In genomic region chr2:69835666-69836065, GRCh38 we compare ENCODE assay signal across 1 cellular context.
TF ChIP-seq lines count a peak whose summit lies in the region.

No MANE protein-coding gene starts in this region.

TF ChIP-seq in GM12878, 131 proteins besides CTCF, POLR2A, EP300 and RAD21:
- no peak for TF ChIP-seq GATAD2B (conservative IDR thresholded peaks at IDR 0.05; ENCODE audit: low read depth)
- no peak for TF ChIP-seq NRF1 (conservative IDR thresholded peaks at IDR 0.05; ENCODE audit: low read depth, low read length)
- TF ChIP-seq BMI1 (IDR thresholded peaks at IDR 0.05; ENCODE audit: borderline replicate concordance): no peak
- TF ChIP-seq TCF3 (IDR thresholded peaks at IDR 0.05; ENCODE audit: borderline replicate concordance, insufficient read depth, low read depth, low read length): no peak
- TF ChIP-seq CHD1 (IDR thresholded peaks at IDR 0.05; ENCODE audit: low read depth, low read length): no peak
- no peak for TF ChIP-seq CEBPZ (IDR thresholded peaks at IDR 0.05; ENCODE audit: low read depth, low read length)
- TF ChIP-seq JUND (IDR thresholded peaks at IDR 0.05; ENCODE audit: low read depth, low read length): no peak
- TF ChIP-seq RB1 (IDR thresholded peaks at IDR 0.05; ENCODE audit: borderline replicate concordance): no peak
- TF ChIP-seq YY1 (IDR thresholded peaks at IDR 0.05; ENCODE audit: low read depth, low read length): no peak
- TF ChIP-seq TCF12 (IDR thresholded peaks at IDR 0.05; ENCODE audit: low read depth, low read length): no peak
- TF ChIP-seq NKRF (conservative IDR thresholded peaks at IDR 0.05): no peak
- TF ChIP-seq CUX1 (IDR thresholded peaks at IDR 0.05; ENCODE audit: insufficient replicate concordance, low read depth, low read length): no peak
- TF ChIP-seq NR2C1 (IDR thresholded peaks at IDR 0.05): no peak
- TF ChIP-seq MTA2 (IDR thresholded peaks at IDR 0.05; ENCODE audit: low read depth): no peak
- no peak for TF ChIP-seq E2F8 (IDR thresholded peaks at IDR 0.05; ENCODE audit: low read depth, partially characterized antibody)
- no peak for TF ChIP-seq CBX3 (IDR thresholded peaks at IDR 0.05; ENCODE audit: borderline replicate concordance, low read depth)
- no peak for TF ChIP-seq ATF3 (IDR thresholded peaks at IDR 0.05; ENCODE audit: borderline replicate concordance, extremely low read depth, low read depth, low read length)
